ENCODE assay signal across 8 cellular contexts in the genomic region with DNA sequence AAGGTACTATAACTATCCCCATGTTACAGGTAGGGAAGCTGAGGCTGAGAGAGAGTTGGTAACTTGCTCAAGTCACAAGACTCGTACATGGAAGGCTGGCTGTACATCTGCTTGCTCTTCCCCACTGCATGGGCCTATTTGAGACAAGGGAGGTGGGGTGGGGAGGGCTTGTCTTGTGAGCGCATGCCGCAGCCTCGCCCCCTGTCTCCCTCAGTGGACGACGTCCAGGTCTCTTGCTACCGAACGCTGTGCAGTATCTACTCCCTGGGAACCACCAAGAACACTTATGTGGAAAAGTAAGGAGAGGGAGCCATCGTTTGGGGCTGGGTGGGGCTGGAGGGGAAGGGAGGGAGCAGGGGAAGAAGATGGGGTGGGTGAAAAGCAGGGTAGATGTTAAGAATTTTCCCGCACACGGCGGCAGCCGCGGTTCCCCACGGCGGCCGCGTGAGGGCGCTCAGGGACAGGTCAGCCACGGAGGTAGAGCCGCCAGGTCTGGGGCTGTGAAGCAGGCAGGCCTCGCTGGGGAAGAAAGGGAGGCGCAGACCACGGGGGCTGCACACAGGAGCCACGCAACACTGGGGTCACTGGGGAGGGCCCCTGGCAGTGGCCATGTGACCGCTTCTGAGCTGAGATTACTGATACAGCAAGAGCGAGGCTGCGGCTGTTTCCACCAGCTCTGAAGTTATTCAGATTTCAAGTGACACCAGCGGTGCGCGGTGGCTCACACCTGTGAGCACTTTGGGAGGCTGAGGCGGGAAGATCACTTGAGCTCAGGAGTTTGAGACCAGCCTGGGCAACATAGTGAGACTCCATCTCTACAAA.
DNase-seq lines count a peak whose midpoint lies in the region; ATAC-seq, FAIRE-seq and TF ChIP-seq lines count a peak whose summit lies in the region.

No MANE protein-coding gene starts in this region.

- FAIRE-seq in urothelium cell line (lab: Jason Lieb, UNC) = peak; percentile 63

- TF ChIP-seq EP300 in SK-N-SH (IDR thresholded peaks at IDR 0.05; ENCODE audit: borderline replicate concordance in 1 of 2, low read depth in 1 of 2, low read length in 1 of 2) = no peak

- no peak overlapping the region for H3K9ac ChIP-seq in SK-N-SH

- intact Hi-C loops in prostate gland (cut with DNase I) = no loop called here

- 0 out of 2 replicates have a peak overlapping the region, but pooled peaks have one; percentile 39 for H2AFZ ChIP-seq in SK-N-SH (ENCODE audit: low read depth)

- POLR2A ChIA-PET in SK-N-SH (lab: Yijun Ruan, JAX) = no interaction called here

- peak; percentile 89 for TF ChIP-seq RAD21 in SK-N-SH (IDR thresholded peaks at IDR 0.05; ENCODE audit: low read length)

- in situ Hi-C loops in G401 (cut with HindIII; ENCODE audit: low sequenced_read_pairs) = no loop called here

- H3K4me1 ChIP-seq in SK-N-SH (ENCODE audit: control insufficient read depth in 1 of 2, insufficient read depth in 2 of 2, low read depth in 1 of 2, low read length in 1 of 2) = peaks cover 0 to 3% of the 10 kb centered on the region in 2 experiments; a peak in 1 of 4 replicates
- H3K4me1 ChIP-seq in prostate gland (replicated peaks) = no peaks in the 10 kb centered on the region

- H4K20me1 ChIP-seq in SK-N-SH (ENCODE audit: insufficient read depth) = no peaks in the 10 kb centered on the region

- peak overlapping the region; percentile 46; the same call in 1 of the 2 replicates for H3K4me2 ChIP-seq in SK-N-SH

- no peak overlapping the region for H3K4me3 ChIP-seq in Jurkat, Clone E6-1 (ENCODE audit: low read length)
- H3K4me3 ChIP-seq in SK-N-SH (ENCODE audit: low read depth in 2 of 2, low read length in 1 of 2) = peak overlapping the region in 1 of 2 experiments; percentile 38; a peak in 1 of 4 replicates
- H3K4me3 ChIP-seq in prostate gland = no peak overlapping the region

- H3K9me3 ChIP-seq in SK-N-SH = no peaks in the 10 kb centered on the region
- no peaks in the 10 kb centered on the region for H3K9me3 ChIP-seq in prostate gland

- H3K27ac ChIP-seq in SK-N-SH (ENCODE audit: low read depth in 2 of 2, low read length in 1 of 2) = no peak overlapping the region
- H3K27ac ChIP-seq in prostate gland = no peak overlapping the region

- 17% methylated on average over 31 of the region's 32 CpGs for WGBS in SK-N-SH (ENCODE audit: low lambda C conversion rate)
- 18% methylated on average over 32 of the region's 32 CpGs for WGBS in prostate gland

- H3K79me2 ChIP-seq in SK-N-SH (ENCODE audit: insufficient read depth) = no peaks in the 10 kb centered on the region

- H3K36me3 ChIP-seq in SK-N-SH (replicated peaks in 1 of 2; ENCODE audit: control insufficient read depth in 1 of 2, insufficient read depth in 2 of 2, low read length in 1 of 2) = no peaks in the 10 kb centered on the region
- no peaks in the 10 kb centered on the region for H3K36me3 ChIP-seq in prostate gland

- no peak for TF ChIP-seq POLR2A in prostate gland (IDR thresholded peaks at IDR 0.05)

- TF ChIP-seq CTCF in SK-N-SH (IDR thresholded peaks at IDR 0.05) (peak; percentile 83), prostate gland (IDR thresholded peaks at IDR 0.05) (peak; percentile 40 to 74 (median 48))

- H3K27me3 ChIP-seq in SK-N-SH (ENCODE audit: insufficient read depth) (no peaks in the 10 kb centered on the region; the same call in 1 of the 2 replicates), prostate gland (replicated peaks; ENCODE audit: insufficient read depth) (no peaks in the 10 kb centered on the region)

- no peaks in the 10 kb centered on the region for H3K9me2 ChIP-seq in SK-N-SH

- CTCF ChIA-PET in SK-N-SH (lab: Yijun Ruan, JAX) = interaction anchor here (0.6 to 5.3 kb wide), 28 partner anchors 8 to 612 kb away, joined by 3 to 73 read pairs (median 4); partner anchors contain the start of genes EIF3K, FAM98C, MRPS12 and SARS2

- ATAC-seq in GM21619 (IDR thresholded peaks at IDR 0.05; ENCODE audit: unreplicated experiment) = no peak

- no peaks in the 10 kb centered on the region for H3F3A ChIP-seq in SK-N-SH (replicated peaks; ENCODE audit: insufficient read depth)

- peak; percentile 62 for DNase-seq in G401 (ENCODE audit: low spot score)
- peak; percentile 39 for DNase-seq in Jurkat, Clone E6-1 (ENCODE audit: low read depth, low spot score)
- peak; percentile 94 for DNase-seq in SK-N-SH
- DNase-seq in activated naive CD4-positive, alpha-beta T cell treated with Interleukin-2 at 50 U/mL for 16 hours = peak; percentile 79
- DNase-seq in glomerular visceral epithelial cell (ENCODE audit: extremely low spot score) = peak; percentile 70
- peak; percentile 21 for DNase-seq in prostate gland (ENCODE audit: low spot score)
- DNase-seq in urothelium cell line (ENCODE audit: low spot score) = peak; percentile 87

TF ChIP-seq in SK-N-SH, 30 proteins besides CTCF, POLR2A, EP300 and RAD21:
- no peak for TF ChIP-seq FOXM1 (IDR thresholded peaks at IDR 0.05; ENCODE audit: low read depth)
- TF ChIP-seq USF2 (IDR thresholded peaks at IDR 0.05; ENCODE audit: borderline replicate concordance, low read depth, low read length) = no peak
- peak; percentile 79 for TF ChIP-seq SMC3 (IDR thresholded peaks at IDR 0.05; ENCODE audit: low read depth, low read length)
- TF ChIP-seq MXI1 (IDR thresholded peaks at IDR 0.05; ENCODE audit: low read depth, low read length) = peak; percentile 47; the same call in 1 of the 2 replicates
- TF ChIP-seq MAX (IDR thresholded peaks at IDR 0.05; ENCODE audit: low read depth) = peak; percentile 19; the same call in 1 of the 2 replicates
- no peak for TF ChIP-seq IRF3 (IDR thresholded peaks at IDR 0.05; ENCODE audit: low read depth, low read length)

Comparison
In these comparisons a context has a peak if more than half of its experiments do, and no peak if none do; other contexts are left out.
1. DNase-seq: peak in every context shown above with its lines; median percentile 94 in SK-N-SH; 87 in urothelium cell line; 79 in activated naive CD4-positive, alpha-beta T cell treated with Interleukin-2 at 50 U/mL for 16 hours; 70 in glomerular visceral epithelial cell; 62 in G401; 39 in Jurkat, Clone E6-1; 21 in prostate gland.